In the genomic region with DNA sequence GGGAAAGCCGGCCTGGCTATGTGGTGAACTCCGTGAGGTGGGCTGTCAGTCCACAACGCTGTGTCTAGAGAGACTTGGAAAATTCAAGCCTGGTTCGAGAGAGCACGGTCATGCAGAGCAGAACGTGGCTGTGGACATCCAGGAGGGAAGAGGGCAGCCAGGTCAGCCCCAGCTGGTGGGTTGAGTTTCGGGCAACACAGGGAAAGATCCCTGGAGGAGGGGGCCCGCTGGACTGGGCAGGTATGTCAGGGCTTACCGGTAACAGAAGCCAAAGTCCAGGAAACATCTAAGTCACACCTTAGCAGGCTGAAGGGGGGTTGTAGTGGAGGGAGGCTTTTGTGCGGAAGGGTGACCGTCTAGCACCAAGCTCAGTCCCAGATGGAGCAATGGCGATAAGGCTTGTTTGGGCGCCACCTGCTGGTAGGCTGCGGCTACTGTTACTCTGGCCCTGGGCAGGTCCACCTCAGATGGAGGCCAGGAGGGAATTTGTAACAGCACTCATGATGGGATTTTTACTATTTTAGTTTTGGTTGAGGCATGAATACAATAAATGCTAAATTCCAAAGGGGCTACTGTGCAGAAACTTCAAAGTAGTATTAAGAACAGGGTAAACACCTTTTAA, we compare ENCODE assay signal across 8 cellular contexts.
A peak's percentile ranks its signal among the peaks of the same experiment; 100 is the strongest.
DNase-seq lines count a peak whose midpoint lies in the region; ATAC-seq and TF ChIP-seq lines count a peak whose summit lies in the region.

No MANE protein-coding gene starts in this region.

- ATAC-seq in GM18502 (IDR thresholded peaks at IDR 0.05; ENCODE audit: poor library complexity, unreplicated experiment) (peak; percentile 94), HG02884 (IDR thresholded peaks at IDR 0.05; ENCODE audit: unreplicated experiment) (peak; percentile 88)

- peak; percentile 55 for DNase-seq in NCI-H1694 (lab: John Stamatoyannopoulos, UW)
- DNase-seq in UCSD-AML1 (lab: John Stamatoyannopoulos, UW; ENCODE audit: unreplicated experiment): peak; percentile 72
- DNase-seq in iPS-NIHi11 (ENCODE audit: low spot score): peak; percentile 89
- peak; percentile 24 to 61 for DNase-seq in stimulated activated CD4-positive, alpha-beta T cell treated with anti-CD3 and anti-CD28 coated beads, Interleukin-15, amount 100 ng/mL, for 1 hour (ENCODE audit: low read depth in 1 of 2, low spot score in 1 of 2)

- peak overlapping the region in 3 of 5 experiments; percentile 33 to 51 (median 41) for H3K27ac Mint-ChIP-seq in brain

- H3K9me3 Mint-ChIP-seq in brain: peaks cover 0 to 9% (median 0%) of the 10 kb centered on the region in 5 experiments

- H3K4me1 Mint-ChIP-seq in brain: peaks cover 32% of the 10 kb centered on the region

- TF ChIP-seq CTCF in 22Rv1 (IDR thresholded peaks at IDR 0.05): peak; percentile 90
- TF ChIP-seq CTCF in brain (conservative IDR thresholded peaks at IDR 0.05): peak; percentile 87 to 90

- no peak overlapping the region for H3K27ac ChIP-seq in 22Rv1

- H3K36me3 Mint-ChIP-seq in brain: no peaks in the 10 kb centered on the region

- no peak overlapping the region for H3K4me3 Mint-ChIP-seq in brain

- H3K27me3 Mint-ChIP-seq in brain: peaks cover 8% of the 10 kb centered on the region
